Comparison of ENCODE assay signal across 9 cellular contexts in the genomic region with DNA sequence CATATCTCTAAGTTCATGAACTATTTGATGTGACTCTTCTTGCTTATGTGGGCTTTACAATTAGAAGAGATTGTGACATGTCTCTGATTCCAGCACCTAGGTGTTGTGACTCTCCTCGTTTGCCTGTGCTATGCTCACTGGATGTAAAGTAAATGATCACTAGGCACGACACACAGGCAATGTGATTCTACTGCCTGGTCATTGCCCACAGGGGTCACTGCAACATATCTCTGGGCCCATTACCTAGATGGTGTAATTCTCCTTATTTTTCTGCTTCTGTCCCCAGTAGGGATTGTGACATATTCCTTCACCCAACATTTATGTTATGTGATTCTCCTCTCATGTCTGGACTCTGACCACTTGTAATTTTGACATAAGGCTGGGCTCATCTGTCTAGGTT.
"Had no signal": no experiment of that assay in that cellular context is flagged by ENCODE, and none has a peak within 500 bp of the region (broad histone marks: within the 10 kb centered on the region; RNA-seq: fewer than 3 reads in every experiment).

No MANE protein-coding gene starts in this region.

- H3K9me3 ChIP-seq: HAP-1 had no signal

- H3K4me1 Mint-ChIP-seq: IgD-negative memory B cell had no signal

- ATAC-seq: HCT116, HepG2 had no signal

- H3K27me3 Mint-ChIP-seq: IgD-negative memory B cell had no signal

- H3K4me3 Mint-ChIP-seq: HFFc6, IgD-negative memory B cell had no signal

- H3K36me3 ChIP-seq: HAP-1 had no signal

- DNase-seq: GOT3, H7, HFFc6, KBM-7 had no signal

- H3K36me3 Mint-ChIP-seq: IgD-negative memory B cell had no signal

- H3K4me3 ChIP-seq: HAP-1 had no signal

- H3K27ac Mint-ChIP-seq: HFFc6, IgD-negative memory B cell had no signal

- H3K27ac ChIP-seq: HL-60 had no signal

- H3K4me1 ChIP-seq: HAP-1 had no signal
